18 cellular contexts compared by ENCODE assay signal in the genomic region with DNA sequence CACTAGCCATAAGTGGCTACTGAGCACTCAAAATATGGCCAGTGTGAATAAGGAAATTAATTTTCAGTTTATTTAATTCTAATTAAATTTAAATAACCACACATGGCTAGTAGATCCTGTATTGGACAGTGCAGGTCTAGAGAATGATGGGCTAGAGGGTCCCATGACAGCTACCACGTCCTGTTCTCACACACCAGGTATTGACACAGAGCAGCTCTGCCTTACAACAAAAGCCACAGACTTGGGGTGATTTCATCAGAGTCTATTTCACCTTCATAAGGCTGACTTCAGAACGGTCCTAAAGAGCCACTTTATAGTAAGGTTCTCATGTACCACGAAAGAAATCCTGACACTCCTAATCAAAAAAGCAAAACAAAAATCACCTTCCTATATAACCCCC.
DNase-seq lines count a peak whose midpoint lies in the region; ATAC-seq, FAIRE-seq and TF ChIP-seq lines count a peak whose summit lies in the region.
"Had no signal": no experiment of that assay in that cellular context is flagged by ENCODE, and none has a peak within 500 bp of the region (broad histone marks: within the 10 kb centered on the region; RNA-seq: fewer than 3 reads in every experiment).

No MANE protein-coding gene starts in this region.

- intact Hi-C loops in heart right ventricle (cut with DNase I) (no loop called here), Right ventricle myocardium inferior (cut with DNase I) (no loop called here), thyroid gland (cut with DNase I) (no loop called here), ovary (cut with DNase I) (no loop called here), tibial artery (cut with DNase I; ENCODE audit: low total_unique reads) (no loop called here)

- H3K79me2 ChIP-seq in H1 (ENCODE audit: control insufficient read depth in 1 of 2, insufficient read depth in 2 of 2, low read length in 2 of 2), result peaks cover 0 to 24% of the 10 kb centered on the region in 2 experiments; a peak in 3 of 4 replicates

- POLR2A ChIA-PET in H1 (lab: Charles Lee; ENCODE audit: partially characterized antibody), result interaction anchor here (1.6 kb wide), 1 partner anchor 16 kb away, joined by 3 read pairs; no protein-coding TSS in a partner anchor

- H2AK5ac ChIP-seq in H1 (ENCODE audit: low read depth, low read length), result no peak overlapping the region

- no peak overlapping the region for H2BK120ac ChIP-seq in H1 (replicated peaks; ENCODE audit: low read depth, low read length)

- H3K9me3 ChIP-seq in heart right ventricle (no peaks in the 10 kb centered on the region), H1 (ENCODE audit: insufficient read depth in 2 of 2, low read depth in 1 of 2, low read length in 1 of 2) (no peaks in the 10 kb centered on the region), thyroid gland (no peaks in the 10 kb centered on the region), ovary (no peaks in the 10 kb centered on the region), tibial artery (no peaks in the 10 kb centered on the region)
- H3K9me3 ChIP-seq: thoracic aorta had no signal

- H2BK15ac ChIP-seq in H1 (ENCODE audit: low read length), result no peak overlapping the region

- TF ChIP-seq RAD21 in H1 (IDR thresholded peaks at IDR 0.05 in 1 of 2, conservative IDR thresholded peaks at IDR 0.05 in 1 of 2; ENCODE audit: low read depth in 2 of 2, low read length in 2 of 2), result no peak

- H2BK12ac ChIP-seq in H1 (ENCODE audit: low read depth, low read length), result no peak overlapping the region; the same call in 1 of the 2 replicates

- H2BK20ac ChIP-seq in H1 (ENCODE audit: low read length), result peak overlapping the region; percentile 68

- 67 to 80% methylated on average over 3 of the region's 3 CpGs for WGBS in heart right ventricle, 2 donors
- 87% methylated on average over 3 of the region's 3 CpGs; no CpG with 5 or more reads in 1 of the 2 experiments for WGBS in H1 (ENCODE audit: extremely low coverage in 1 of 2, insufficient coverage in 1 of 2, insufficient read length in 1 of 2, insufficient replicate concordance in 2 of 2, low coverage in 1 of 2, low lambda C conversion rate in 2 of 2, missing lambda C conversion rate in 1 of 2), 2 experiments
- 76 to 81% methylated on average over 3 of the region's 3 CpGs for WGBS in thyroid gland, 2 donors
- WGBS in ovary, 3 donors, result 85 to 93% (median 90%) methylated on average over 3 of the region's 3 CpGs

- no peaks in the 10 kb centered on the region for H3K27me3 ChIP-seq in heart right ventricle
- no peaks in the 10 kb centered on the region for H3K27me3 ChIP-seq in H1 (replicated peaks in 1 of 4; ENCODE audit: control insufficient read depth in 3 of 4, extremely low read depth in 1 of 4, insufficient read depth in 3 of 4, low read length in 3 of 4)
- H3K27me3 ChIP-seq in thyroid gland, result no peaks in the 10 kb centered on the region
- H3K27me3 ChIP-seq in ovary, result no peaks in the 10 kb centered on the region
- no peaks in the 10 kb centered on the region for H3K27me3 ChIP-seq in tibial artery

- H3K14ac ChIP-seq in H1 (ENCODE audit: insufficient read length), result no peak overlapping the region

- DNase-seq in heart right ventricle (no peak), Right ventricle myocardium inferior (ENCODE audit: missing footprints) (no peak), SKM-1 (lab: John Stamatoyannopoulos, UW; ENCODE audit: unreplicated experiment) (peak; percentile 57), H1 (ENCODE audit: low read depth in 1 of 2, low spot score in 2 of 2) (no peak), thyroid gland (no peak), ovary (no peak), tibial artery (no peak)
- DNase-seq: activated CD4-positive, alpha-beta T cell treated with anti-CD3 and anti-CD28 coated beads, Interleukin-2, amount 50 U/mL, for 4 hours; erythroblast; GOT3; mesendoderm; NCI-H1436 treated with DMSO at 0.1 percent for 48 hours had no signal

- TF ChIP-seq POLR2A in H1 (IDR thresholded peaks at IDR 0.05; ENCODE audit: control extremely low read depth in 1 of 2, low read depth in 2 of 2, low read length in 2 of 2) (no peak), thyroid gland (IDR thresholded peaks at IDR 0.05) (no peak), ovary (IDR thresholded peaks at IDR 0.05) (no peak)

- no peak overlapping the region for H2AFZ ChIP-seq in H1 (ENCODE audit: low read length)

- H3K27ac ChIP-seq in heart right ventricle, result peak overlapping the region in 8 of 10 donors; percentile 26 to 72 (median 63)
- H3K27ac ChIP-seq in H1 (ENCODE audit: low read depth, low read length), result no peak overlapping the region
- H3K27ac ChIP-seq in thyroid gland, result peak overlapping the region; percentile 17 to 65 (median 25)
- peak overlapping the region in 1 of 2 donors; percentile 10 for H3K27ac ChIP-seq in ovary
- no peak overlapping the region for H3K27ac ChIP-seq in tibial artery
- H3K27ac ChIP-seq: KMS-11 had no signal

- no peak overlapping the region for H3K4ac ChIP-seq in H1 (replicated peaks; ENCODE audit: insufficient read length, low read depth, low read length)

- H4K8ac ChIP-seq in H1 (ENCODE audit: extremely low read depth, insufficient read depth, low read length), result no peak overlapping the region

- no peak overlapping the region for H3K56ac ChIP-seq in H1 (replicated peaks; ENCODE audit: insufficient read length, low read depth, low read length)

- peak overlapping the region; percentile 25 for H4K5ac ChIP-seq in H1 (ENCODE audit: insufficient read length, low read depth, low read length)

- no peak overlapping the region for H3K4me3 ChIP-seq in heart right ventricle
- H3K4me3 ChIP-seq in H1 (ENCODE audit: extremely low read depth in 1 of 4, insufficient read depth in 2 of 4, low read depth in 3 of 4, low read length in 4 of 4), result no peak overlapping the region
- no peak overlapping the region for H3K4me3 ChIP-seq in thyroid gland (replicated peaks in 1 of 3)
- H3K4me3 ChIP-seq in ovary, result no peak overlapping the region
- H3K4me3 ChIP-seq in tibial artery, result no peak overlapping the region
- H3K4me3 ChIP-seq: thoracic aorta had no signal

- TF ChIP-seq EP300 in H1 (IDR thresholded peaks at IDR 0.05; ENCODE audit: borderline replicate concordance in 1 of 2, low read depth in 2 of 2, low read length in 2 of 2) (no peak), ovary (IDR thresholded peaks at IDR 0.05) (no peak)

- no peak overlapping the region for H3K18ac ChIP-seq in H1 (ENCODE audit: extremely low read depth, low read length)

- TF ChIP-seq CTCF in heart right ventricle (IDR thresholded peaks at IDR 0.05), result no peak
- no peak for TF ChIP-seq CTCF in H1 (IDR thresholded peaks at IDR 0.05; ENCODE audit: control extremely low read depth in 1 of 3, insufficient read depth in 1 of 3, low read depth in 1 of 3, low read length in 3 of 3)
- no peak for TF ChIP-seq CTCF in thyroid gland (IDR thresholded peaks at IDR 0.05)
- TF ChIP-seq CTCF in ovary (IDR thresholded peaks at IDR 0.05), result no peak
- no peak for TF ChIP-seq CTCF in tibial artery (IDR thresholded peaks at IDR 0.05)

- no peak overlapping the region for H3K4me2 ChIP-seq in H1 (ENCODE audit: insufficient read depth in 1 of 2, low read depth in 2 of 2, low read length in 2 of 2)
- H3K4me2 ChIP-seq: KMS-11 had no signal

- H3K79me1 ChIP-seq in H1 (ENCODE audit: low read depth, low read length), result 0 out of 2 replicates have a peak, but pooled peaks cover 2% of the 10 kb centered on the region

- H3K9ac ChIP-seq in H1 (replicated peaks in 1 of 4; ENCODE audit: extremely low read depth in 1 of 4, low read depth in 3 of 4, low read length in 3 of 4), result no peak overlapping the region; a peak in 1 of 7 replicates
- H3K9ac ChIP-seq: KMS-11 had no signal

- no peak overlapping the region for H3K23ac ChIP-seq in H1 (ENCODE audit: insufficient read length)

- H3K4me1 ChIP-seq in heart right ventricle (peaks cover 7 to 83% (median 57%) of the 10 kb centered on the region in 9 donors), H1 (replicated peaks in 1 of 4; ENCODE audit: control insufficient read depth in 3 of 4, insufficient read depth in 4 of 4, low read length in 3 of 4) (peaks cover 4 to 29% (median 19%) of the 10 kb centered on the region in 4 experiments), thyroid gland (peaks cover 30 to 55% of the 10 kb centered on the region in 2 donors), ovary (ENCODE audit: insufficient read depth) (peaks cover 12% of the 10 kb centered on the region), tibial artery (peaks cover 0 to 55% (median 29%) of the 10 kb centered on the region in 4 donors)

- no peak overlapping the region for H4K91ac ChIP-seq in H1 (replicated peaks; ENCODE audit: insufficient read length, low read length)

- H2BK5ac ChIP-seq in H1 (ENCODE audit: low read depth, low read length), result no peak overlapping the region; the same call in 1 of the 2 replicates

- CTCF ChIA-PET in H1 (lab: Charles Lee; ENCODE audit: partially characterized antibody), result interaction anchor here (4.4 kb wide), 1 partner anchor 11 kb away, joined by 40 read pairs; no protein-coding TSS in a partner anchor

- H3K36me3 ChIP-seq in heart right ventricle (peaks cover 0 to 27% (median 4%) of the 10 kb centered on the region in 9 donors), H1 (ENCODE audit: control insufficient read depth in 2 of 4, insufficient read depth in 4 of 4, low read length in 3 of 4) (peaks cover 0 to 10% (median 0%) of the 10 kb centered on the region in 4 experiments; a peak in 1 of 8 replicates), thyroid gland (no peaks in the 10 kb centered on the region), ovary (no peaks in the 10 kb centered on the region), tibial artery (peaks cover 5 to 26% (median 20%) of the 10 kb centered on the region in 3 donors)

- no peaks in the 10 kb centered on the region for H4K20me1 ChIP-seq in H1 (replicated peaks in 1 of 2; ENCODE audit: control insufficient read depth in 1 of 2, insufficient read depth in 2 of 2, low read length in 2 of 2)

- no peak for FAIRE-seq in H1 (lab: Jason Lieb, UNC)
- FAIRE-seq: G401.6, GM12892 had no signal

- no peaks in the 10 kb centered on the region for H3K23me2 ChIP-seq in H1 (ENCODE audit: low read depth, low read length)

- ATAC-seq in heart right ventricle, result peak in 2 of 8 donors; percentile 19 to 23
- no peak for ATAC-seq in Right ventricle myocardium inferior
- ATAC-seq in HG02763 (IDR thresholded peaks at IDR 0.05; ENCODE audit: unreplicated experiment), result no peak
- ATAC-seq: sciatic nerve had no signal

TF ChIP-seq in H1, 55 proteins besides CTCF, POLR2A, EP300 and RAD21:
- no peak for TF ChIP-seq CTBP2 (IDR thresholded peaks at IDR 0.05; ENCODE audit: borderline replicate concordance, insufficient read depth, insufficient read length, low read length)
- no peak for TF ChIP-seq TCF12 (IDR thresholded peaks at IDR 0.05; ENCODE audit: low read depth, low read length)
- no peak for TF ChIP-seq GABPA (IDR thresholded peaks at IDR 0.05; ENCODE audit: borderline replicate concordance, insufficient read depth, low read length)
- TF ChIP-seq NRF1 (IDR thresholded peaks at IDR 0.05; ENCODE audit: low read depth, low read length), result no peak
- TF ChIP-seq SP1 (IDR thresholded peaks at IDR 0.05; ENCODE audit: low read depth, low read length), result no peak

Comparison
In these comparisons a context has a peak if more than half of its experiments do, and no peak if none do; other contexts are left out.
1. H3K27ac ChIP-seq: peak in heart right ventricle (8 of 10) and thyroid gland (3 of 3); none in H1 (single experiment) and tibial artery (0 of 2).